Comparison of ENCODE assay signal across 1 cellular context in the genomic region with DNA sequence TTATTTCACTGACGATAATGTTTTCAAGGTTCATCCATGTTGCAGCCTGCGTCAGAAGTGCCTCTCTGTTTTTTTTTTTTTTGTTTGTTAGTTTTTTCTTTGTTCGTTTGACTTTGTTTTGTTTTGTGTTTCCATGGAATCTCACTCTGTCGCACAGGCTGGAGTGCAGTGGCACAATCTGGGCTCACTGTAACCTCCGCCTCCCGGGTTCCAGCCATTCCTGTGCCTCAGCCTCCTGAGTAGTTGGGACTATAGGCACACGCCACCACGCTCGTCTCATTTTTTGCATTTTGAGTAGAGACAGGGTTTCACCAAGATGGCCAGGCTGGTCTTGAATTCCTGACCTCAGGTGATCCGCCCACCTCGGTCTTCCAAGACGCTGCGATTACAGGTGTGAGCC. TPM values are rescaled to one million over a fixed set of nuclear protein-coding genes. Genes with fewer than 3 reads are reported as not detected.
"Had no signal": no experiment of that assay in that cellular context is flagged by ENCODE, and none has a peak within 500 bp of the region (broad histone marks: within the 10 kb centered on the region; RNA-seq: fewer than 3 reads in every experiment).

No MANE protein-coding gene starts in this region.

RNA-seq across cellular contexts. Expression of a gene that starts 43.1 kb away (rescaled TPM):
- polyA plus RNA-seq: SK-N-SH had no signal
